In genomic region chr14:84071061-84071460, GRCh38 we compare ENCODE assay signal across 22 cellular contexts.
"Had no signal": no experiment of that assay in that cellular context is flagged by ENCODE, and none has a peak within 500 bp of the region (broad histone marks: within the 10 kb centered on the region; RNA-seq: fewer than 3 reads in every experiment).

No MANE protein-coding gene starts in this region.

- DNase-seq: colonic mucosa; cortex of kidney; dermis blood vessel endothelial cell; dorsolateral prefrontal cortex; effector CD4-positive, alpha-beta T cell; effector CD8-positive, alpha-beta T cell; effector memory CD4-positive, alpha-beta T cell; effector memory CD8-positive, alpha-beta T cell; endodermal cell; erythroblast; esophagus squamous epithelium; foreskin fibroblast; foreskin keratinocyte; foreskin melanocyte; gastrocnemius medialis; glutamatergic neuron; head of caudate nucleus; heart left ventricle; heart right ventricle had no signal

- H3K4me3 ChIP-seq: colonic mucosa, coronary artery, dorsolateral prefrontal cortex, esophagus muscularis mucosa, esophagus squamous epithelium, gastrocnemius medialis, gastroesophageal sphincter, heart left ventricle, heart right ventricle had no signal
